Comparison of ENCODE assay signal across 23 cellular contexts in genomic region chr5:147731708-147732551, GRCh38. TPM values are rescaled to one million over a fixed set of nuclear protein-coding genes. Genes with fewer than 3 reads are reported as not detected.
DNase-seq lines count a peak whose midpoint lies in the region; ATAC-seq and TF ChIP-seq lines count a peak whose summit lies in the region.
"Had no signal": no experiment of that assay in that cellular context is flagged by ENCODE, and none has a peak within 500 bp of the region (broad histone marks: within the 10 kb centered on the region; RNA-seq: fewer than 3 reads in every experiment).

No MANE protein-coding gene starts in this region.

- no peak overlapping the region for H3K4me3 Mint-ChIP-seq in GM23338
- H3K4me3 Mint-ChIP-seq: CD8-positive, alpha-beta T cell had no signal

- H3K36me3 ChIP-seq in GM23338 (ENCODE audit: insufficient read depth): no peaks in the 10 kb centered on the region

- H3K27me3 ChIP-seq in GM23338 (ENCODE audit: insufficient read depth) (no peaks in the 10 kb centered on the region), dorsolateral prefrontal cortex (no peaks in the 10 kb centered on the region)

- peaks cover 37% of the 10 kb centered on the region for H3K4me1 Mint-ChIP-seq in GM23338

- H3K27me3 Mint-ChIP-seq in GM23338 (ENCODE audit: insufficient read depth, low read depth, poor library complexity): no peaks in the 10 kb centered on the region

- H3K27ac Mint-ChIP-seq in GM23338: no peak overlapping the region
- H3K27ac Mint-ChIP-seq: CD8-positive, alpha-beta T cell had no signal

- peaks cover 17% of the 10 kb centered on the region for H3K79me2 ChIP-seq in GM23338 (replicated peaks; ENCODE audit: insufficient read depth)

- H3K9me2 ChIP-seq in GM23338 (ENCODE audit: insufficient read depth): no peaks in the 10 kb centered on the region

- TF ChIP-seq CTCF in GM23338 (conservative IDR thresholded peaks at IDR 0.05; ENCODE audit: low read depth in 2 of 2) (no peak), dorsolateral prefrontal cortex (IDR thresholded peaks at IDR 0.05 in 54 of 56, conservative IDR thresholded peaks at IDR 0.05 in 2 of 56; ENCODE audit: low read depth in 1 of 56, partially characterized antibody in 56 of 56) (peak in 1 of 56 donors; percentile 14)

- peaks cover 3% of the 10 kb centered on the region; the same call in 2 of the 3 replicates for H3K9me3 Mint-ChIP-seq in GM23338

- no peaks in the 10 kb centered on the region; the same call in 1 of the 2 replicates for H4K20me1 ChIP-seq in GM23338 (replicated peaks; ENCODE audit: insufficient read depth)

- peaks cover 30% of the 10 kb centered on the region for H3K4me1 ChIP-seq in GM23338 (ENCODE audit: insufficient read depth)

- no peak for DNase-seq in GM23338 (ENCODE audit: low spot score)
- DNase-seq in dorsolateral prefrontal cortex: peak in 1 of 10 donors; percentile 46
- DNase-seq in medulla oblongata (ENCODE audit: extremely low spot score): peak; percentile 68
- peak in 4 of 49 donors; percentile 6 to 28 (median 12) for DNase-seq in substantia nigra (lab: John Stamatoyannopoulos, UW)
- no peak for DNase-seq in NCI-H2227 treated with DMSO at 0.1 percent for 48 hours (lab: John Stamatoyannopoulos, UW)
- no peak for DNase-seq in DMS153 treated with DMSO at 0.1 percent for 48 hours (lab: John Stamatoyannopoulos, UW; ENCODE audit: unreplicated experiment)
- DNase-seq in activated CD4-positive, alpha-beta T cell treated with anti-CD3 and anti-CD28 coated beads for 48 hours: no peak
- DNase-seq: 8988T; Calu3; CD8-positive, alpha-beta T cell; DMS53; GDM1; GM23248; HCEC 1CT; NCI-H1092 treated with DMSO at 0.1 percent for 48 hours; NCI-H1436 treated with DMSO at 0.1 percent for 48 hours; NCI-H2029; NCI-H345; NCI-H524; NCI-H774; SIG-M5 had no signal

- intact Hi-C loops in dorsolateral prefrontal cortex (cut with DNase I): loop anchor here (2.0 to 5.0 kb wide), 3 partner anchors 50 to 105 kb away; partner anchors contain the start of gene JAKMIP2 (in 2 of the 2)

- H3K4me3 ChIP-seq in GM23338 (no peak overlapping the region), dorsolateral prefrontal cortex (peak overlapping the region in 55 of 59 donors; percentile 1 to 62 (median 29))
- H3K4me3 ChIP-seq: GM23248, K562 had no signal

- H3K27ac ChIP-seq in GM23338 (ENCODE audit: low read depth) (no peak overlapping the region), dorsolateral prefrontal cortex (peak overlapping the region in 57 of 59 donors; percentile 6 to 91 (median 71)), substantia nigra (ENCODE audit: low read depth, low read length, poor library complexity, severe bottlenecking) (peak overlapping the region; percentile 58)
- H3K27ac ChIP-seq: GM23248 had no signal

- no peaks in the 10 kb centered on the region for H3F3A ChIP-seq in GM23338 (replicated peaks; ENCODE audit: low read depth)

- H3K4me2 ChIP-seq in GM23338: peak overlapping the region; percentile 18; the same call in 1 of the 2 replicates

- H3K36me3 Mint-ChIP-seq in GM23338 (ENCODE audit: low read depth): peaks cover 11% of the 10 kb centered on the region

- H2AFZ ChIP-seq in GM23338: no peak overlapping the region
- H2AFZ ChIP-seq: GM23248 had no signal

- ATAC-seq in GM23338: no peak
- ATAC-seq: CD8-positive, alpha-beta T cell; K562; Panc1 had no signal

TF ChIP-seq in GM23338, 12 proteins besides CTCF, POLR2A, EP300 and RAD21 (continues in another document):
- TF ChIP-seq ZNF114 (CRISPR knock-in tag; IDR thresholded peaks at IDR 0.05) (no peak), REST (IDR thresholded peaks at IDR 0.05; ENCODE audit: unreplicated experiment) (no peak), EZH2phosphoT487 (IDR thresholded peaks at IDR 0.05; ENCODE audit: unreplicated experiment) (no peak), NANOG (IDR thresholded peaks at IDR 0.05; ENCODE audit: borderline replicate concordance) (no peak)
- TF ChIP-seq, protein P1, sequence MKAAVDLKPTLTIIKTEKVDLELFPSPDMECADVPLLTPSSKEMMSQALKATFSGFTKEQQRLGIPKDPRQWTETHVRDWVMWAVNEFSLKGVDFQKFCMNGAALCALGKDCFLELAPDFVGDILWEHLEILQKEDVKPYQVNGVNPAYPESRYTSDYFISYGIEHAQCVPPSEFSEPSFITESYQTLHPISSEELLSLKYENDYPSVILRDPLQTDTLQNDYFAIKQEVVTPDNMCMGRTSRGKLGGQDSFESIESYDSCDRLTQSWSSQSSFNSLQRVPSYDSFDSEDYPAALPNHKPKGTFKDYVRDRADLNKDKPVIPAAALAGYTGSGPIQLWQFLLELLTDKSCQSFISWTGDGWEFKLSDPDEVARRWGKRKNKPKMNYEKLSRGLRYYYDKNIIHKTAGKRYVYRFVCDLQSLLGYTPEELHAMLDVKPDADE (IDR thresholded peaks at IDR 0.05): no peak

RNA-seq across cellular contexts. Expression of gene JAKMIP2, which starts 50.6 kb away (rescaled TPM):
- total RNA-seq in GM23338 (2014; rRNA removed; shearing (Covaris generic)): 16.9 and 27.2 TPM in 2 replicates
- polyA plus RNA-seq in GM23338 (2016; fragmentation: Nextera tagmentation; extraction: Ambion mirVana): 15.6 and 20.5 TPM in 2 replicates
- 10 to 100 TPM; 32.2 to 60.7 (median 41.7) TPM for total RNA-seq in dorsolateral prefrontal cortex
- total RNA-seq: Calu3, GM23248, K562 had no signal
- polyA plus RNA-seq: K562 had no signal
